ENCODE assay signal across 30 cellular contexts in genomic region chr1:192764675-192765074, GRCh38.
"Had no signal": no experiment of that assay in that cellular context is flagged by ENCODE, and none has a peak within 500 bp of the region (broad histone marks: within the 10 kb centered on the region; RNA-seq: fewer than 3 reads in every experiment).

No MANE protein-coding gene starts in this region.

- H2AFZ ChIP-seq: hepatocyte had no signal

- FAIRE-seq: keratinocyte, pancreas had no signal

- H3K4me2 ChIP-seq: hepatocyte had no signal

- H3K36me3 Mint-ChIP-seq: naive thymus-derived CD4-positive, alpha-beta T cell; natural killer cell treated with Interleukin-12 subunit alpha and Interleukin-12 subunit beta and Interleukin-15 and Interleukin-18, amount 100 ng/mL, for 72 hours; stimulated activated naive B cell treated with anti-CD40 and anti-IgM and Interleukin-4, amounts not matched to agents 10 μg/mL and 1 μg/mL and 100 μg/mL, for 72 hours had no signal

- H3K9me3 Mint-ChIP-seq: naive thymus-derived CD4-positive, alpha-beta T cell; neural crest cell; stimulated activated naive B cell treated with anti-CD40 and anti-IgM and Interleukin-4, amounts not matched to agents 10 μg/mL and 1 μg/mL and 100 μg/mL, for 72 hours had no signal

- H3K27ac Mint-ChIP-seq: naive thymus-derived CD4-positive, alpha-beta T cell; natural killer cell treated with Interleukin-12 subunit alpha and Interleukin-12 subunit beta and Interleukin-15 and Interleukin-18, amount 100 ng/mL, for 72 hours; stimulated activated naive B cell treated with anti-CD40 and anti-IgM and Interleukin-4, amounts not matched to agents 10 μg/mL and 1 μg/mL and 100 μg/mL, for 72 hours had no signal

- H3K4me3 ChIP-seq: heart right ventricle, hepatocyte, lower lobe of right lung, pancreas, psoas muscle, right atrium auricular region, right lobe of liver, stomach, testis, thyroid gland, transverse colon, upper lobe of left lung, vagina had no signal

- H3K36me3 ChIP-seq: heart right ventricle, lower lobe of right lung, pancreas, right atrium auricular region, right lobe of liver, stomach, thyroid gland, transverse colon, upper lobe of left lung, vagina had no signal

- H3K27ac ChIP-seq: heart right ventricle, hepatocyte, lower lobe of right lung, pancreas, psoas muscle, right atrium auricular region, right lobe of liver, stomach, testis, thyroid gland, upper lobe of left lung, vagina had no signal

- H3K4me1 ChIP-seq: lower lobe of right lung, pancreas, psoas muscle, right lobe of liver, stomach, testis, transverse colon, vagina had no signal

- ATAC-seq: heart right ventricle; left cardiac atrium; left lobe of liver; left ventricle myocardium superior; naive thymus-derived CD4-positive, alpha-beta T cell; natural killer cell treated with Interleukin-12 subunit alpha and Interleukin-12 subunit beta and Interleukin-15 and Interleukin-18, amount 100 ng/mL, for 72 hours; pancreas; psoas muscle; right lobe of liver; stimulated activated naive B cell treated with anti-CD40 and anti-IgM and Interleukin-4, amounts not matched to agents 10 μg/mL and 1 μg/mL and 100 μg/mL, for 72 hours; stimulated activated naive CD8-positive, alpha-beta T cell treated with anti-CD3 and anti-CD28 coated beads, Interleukin-15, Interleukin-2, amounts not matched to agents 100 U/mL and 50 U/mL, for 24 hours had no signal

- H3K79me2 ChIP-seq: hepatocyte had no signal

- H3K9me3 ChIP-seq: heart right ventricle, lower lobe of right lung, pancreas, psoas muscle, right atrium auricular region, right lobe of liver, stomach, testis, thyroid gland, transverse colon, upper lobe of left lung, vagina had no signal

- H3K4me3 Mint-ChIP-seq: naive thymus-derived CD4-positive, alpha-beta T cell; natural killer cell treated with Interleukin-12 subunit alpha and Interleukin-12 subunit beta and Interleukin-15 and Interleukin-18, amount 100 ng/mL, for 72 hours; neural crest cell; stimulated activated naive B cell treated with anti-CD40 and anti-IgM and Interleukin-4, amounts not matched to agents 10 μg/mL and 1 μg/mL and 100 μg/mL, for 72 hours had no signal

- H3K27me3 ChIP-seq: heart right ventricle, hepatocyte, pancreas, right atrium auricular region, right lobe of liver, stomach, testis, thyroid gland, transverse colon, upper lobe of left lung, vagina had no signal

- DNase-seq: heart right ventricle; kidney glomerular epithelial cell; left cardiac atrium; left ventricle myocardium superior; lower lobe of right lung; mammary epithelial cell; mesenchymal stem cell; naive thymus-derived CD4-positive, alpha-beta T cell; nucleus accumbens; pancreas; psoas muscle; right lobe of liver; stimulated activated CD4-positive, alpha-beta T cell treated with anti-CD3 and anti-CD28 coated beads, Interleukin-12 subunit alpha, Interleukin-12 subunit beta, amount 100 ng/mL, for 4 hours; stimulated activated CD4-positive, alpha-beta T cell treated with anti-CD3 and anti-CD28 coated beads, Interleukin-15, amount 100 ng/mL, for 24 hours; stimulated activated CD4-positive, alpha-beta T cell treated with anti-CD3 and anti-CD28 coated beads, Interleukin-2, amount 100 ng/mL, for 24 hours; stimulated activated CD4-positive, alpha-beta T cell treated with anti-CD3 and anti-CD28 coated beads, Interleukin-4, amount 100 ng/mL, for 1 hour; stimulated activated naive B cell treated with anti-CD40 and anti-IgM and Interleukin-4, amounts not matched to agents 10 μg/mL and 1 μg/mL and 100 μg/mL, for 72 hours; stimulated activated naive CD8-positive, alpha-beta T cell treated with anti-CD3 and anti-CD28 coated beads, Interleukin-15, Interleukin-2, amounts not matched to agents 100 U/mL and 50 U/mL, for 24 hours; stomach; testis; thyroid gland; transverse colon; upper lobe of left lung had no signal
